ENCODE assay signal across 9 cellular contexts in genomic region chr1:58432813-58433668, GRCh38.
A peak's percentile ranks its signal among the peaks of the same experiment; 100 is the strongest.
DNase-seq lines count a peak whose midpoint lies in the region; ATAC-seq and TF ChIP-seq lines count a peak whose summit lies in the region.
"Had no signal": no experiment of that assay in that cellular context is flagged by ENCODE, and none has a peak within 500 bp of the region (broad histone marks: within the 10 kb centered on the region; RNA-seq: fewer than 3 reads in every experiment).

No MANE protein-coding gene starts in this region.

- peaks cover 17 to 21% (median 20%) of the 10 kb centered on the region in 3 donors for H3K36me3 Mint-ChIP-seq in naive thymus-derived CD8-positive, alpha-beta T cell

- H3K9ac ChIP-seq in smooth muscle cell (ENCODE audit: low read depth): no peak overlapping the region
- H3K9ac ChIP-seq: BLaER1 treated with 17β-estradiol and CSF1 and Interleukin-3, amounts not matched to agents 10 nM and 100 nM had no signal

- 26% methylated on average over 10 of the region's 10 CpGs for WGBS in smooth muscle cell (ENCODE audit: low lambda C conversion rate)

- no peaks in the 10 kb centered on the region for H3K79me2 ChIP-seq in smooth muscle cell (ENCODE audit: low read depth)

- H3K27me3 ChIP-seq in RWPE2 (ENCODE audit: insufficient read depth, poor library complexity, severe bottlenecking) (no peaks in the 10 kb centered on the region), smooth muscle cell (ENCODE audit: low read depth) (no peaks in the 10 kb centered on the region)
- H3K27me3 ChIP-seq: BLaER1 treated with 17β-estradiol and CSF1 and Interleukin-3, amounts not matched to agents 10 nM and 100 nM had no signal

- TF ChIP-seq CTCF in RWPE2 (IDR thresholded peaks at IDR 0.05; ENCODE audit: poor library complexity, severe bottlenecking): no peak
- no peak for TF ChIP-seq CTCF in smooth muscle cell (IDR thresholded peaks at IDR 0.05; ENCODE audit: borderline replicate concordance, insufficient read depth, poor library complexity, severe bottlenecking)

- H3K36me3 ChIP-seq in RWPE2 (ENCODE audit: low read depth): no peaks in the 10 kb centered on the region
- H3K36me3 ChIP-seq in smooth muscle cell (ENCODE audit: low read depth): no peaks in the 10 kb centered on the region
- H3K36me3 ChIP-seq: BLaER1 treated with 17β-estradiol and CSF1 and Interleukin-3, amounts not matched to agents 10 nM and 100 nM had no signal

- no peak overlapping the region for H2AFZ ChIP-seq in smooth muscle cell (ENCODE audit: low read depth)

- H3K27me3 Mint-ChIP-seq in naive thymus-derived CD8-positive, alpha-beta T cell: peaks cover 0 to 1% (median 0%) of the 10 kb centered on the region in 5 donors

- H3K9me3 ChIP-seq in RWPE2 (ENCODE audit: severe bottlenecking) (no peaks in the 10 kb centered on the region), smooth muscle cell (replicated peaks; ENCODE audit: low read depth) (no peaks in the 10 kb centered on the region)
- H3K9me3 ChIP-seq: BLaER1 treated with 17β-estradiol and CSF1 and Interleukin-3, amounts not matched to agents 10 nM and 100 nM had no signal

- H3K27ac Mint-ChIP-seq in naive thymus-derived CD8-positive, alpha-beta T cell: no peak overlapping the region

- peak; percentile 2 to 38 for DNase-seq in NCI-H2081 (lab: John Stamatoyannopoulos, UW)
- DNase-seq in NCI-H2081 treated with DMSO at 0.1 percent for 48 hours (lab: John Stamatoyannopoulos, UW): no peak
- no peak for DNase-seq in RWPE2 (ENCODE audit: low spot score)
- peak; percentile 72 for DNase-seq in foreskin melanocyte
- DNase-seq in smooth muscle cell (lab: John Stamatoyannopoulos, UW; ENCODE audit: unreplicated experiment): no peak
- no peak for DNase-seq in naive thymus-derived CD8-positive, alpha-beta T cell
- no peak for DNase-seq in AML-193 (lab: John Stamatoyannopoulos, UW)

- POLR2A ChIA-PET in naive thymus-derived CD8-positive, alpha-beta T cell (lab: Charles Lee): interaction anchor here (0.6 kb wide), 1 partner anchor 9 kb away, joined by 3 read pairs; no protein-coding TSS in a partner anchor

- H3K9me3 Mint-ChIP-seq in naive thymus-derived CD8-positive, alpha-beta T cell: peaks cover 0 to 5% (median 0%) of the 10 kb centered on the region in 9 donors

- no peaks in the 10 kb centered on the region for H3K4me1 Mint-ChIP-seq in naive thymus-derived CD8-positive, alpha-beta T cell

- no peak overlapping the region for H3K4me3 Mint-ChIP-seq in naive thymus-derived CD8-positive, alpha-beta T cell

- H3F3A ChIP-seq in smooth muscle cell (ENCODE audit: low read depth): no peaks in the 10 kb centered on the region

- H4K20me1 ChIP-seq in smooth muscle cell (ENCODE audit: low read depth): no peaks in the 10 kb centered on the region
- H4K20me1 ChIP-seq: BLaER1 treated with 17β-estradiol and CSF1 and Interleukin-3, amounts not matched to agents 10 nM and 100 nM had no signal

- no peak overlapping the region for H3K4me3 ChIP-seq in RWPE2 (ENCODE audit: severe bottlenecking)
- H3K4me3 ChIP-seq in smooth muscle cell: no peak overlapping the region
- H3K4me3 ChIP-seq: BLaER1 treated with 17β-estradiol and CSF1 and Interleukin-3, amounts not matched to agents 10 nM and 100 nM had no signal

- peak; percentile 75 for ATAC-seq in RWPE2 (ENCODE audit: low read depth)
- no peak for ATAC-seq in naive thymus-derived CD8-positive, alpha-beta T cell
- no peak for ATAC-seq in HG02798 (IDR thresholded peaks at IDR 0.05; ENCODE audit: poor library complexity, unreplicated experiment)

- no peak overlapping the region for H3K27ac ChIP-seq in RWPE2 (ENCODE audit: poor library complexity, severe bottlenecking)
- peak overlapping the region; percentile 31 for H3K27ac ChIP-seq in smooth muscle cell (ENCODE audit: low read depth)

- peak overlapping the region; percentile 13 for H3K4me2 ChIP-seq in smooth muscle cell

- H3K4me1 ChIP-seq in RWPE2 (ENCODE audit: insufficient read depth, poor library complexity, severe bottlenecking) (no peaks in the 10 kb centered on the region), smooth muscle cell (ENCODE audit: low read depth) (peaks cover 9% of the 10 kb centered on the region)

Comparison
In these comparisons a context has a peak if more than half of its experiments do, and no peak if none do; other contexts are left out.
1. DNase-seq: peak in NCI-H2081 (2 of 2) and foreskin melanocyte (single experiment); none in NCI-H2081 treated with DMSO at 0.1 percent for 48 hours (single experiment), RWPE2 (single experiment), smooth muscle cell (single experiment), naive thymus-derived CD8-positive, alpha-beta T cell (0 of 10) and AML-193 (0 of 2).